Comparison of ENCODE assay signal across 1 cellular context in genomic region chr19:5143471-5144411, GRCh38.
TF ChIP-seq lines count a peak whose summit lies in the region.

No MANE protein-coding gene starts in this region.

TF ChIP-seq in WTC11, 78 proteins besides CTCF, POLR2A, EP300 and RAD21 (continued from another document):
- TF ChIP-seq CDX4 (CRISPR knock-in tag; IDR thresholded peaks at IDR 0.05; ENCODE audit: borderline replicate concordance): no peak
- no peak for TF ChIP-seq ZNF671 (CRISPR knock-in tag; IDR thresholded peaks at IDR 0.05)
- TF ChIP-seq ATF1 (CRISPR knock-in tag; IDR thresholded peaks at IDR 0.05): no peak
- TF ChIP-seq ZNF219 (CRISPR knock-in tag; IDR thresholded peaks at IDR 0.05; ENCODE audit: borderline replicate concordance): no peak
- TF ChIP-seq FOXP1 (CRISPR knock-in tag; IDR thresholded peaks at IDR 0.05; ENCODE audit: borderline replicate concordance): no peak
